ENCODE assay signal across 8 cellular contexts in genomic region chr1:154970631-154971340, GRCh38. TPM values are rescaled to one million over a fixed set of nuclear protein-coding genes. Genes with fewer than 3 reads are reported as not detected.
DNase-seq lines count a peak whose midpoint lies in the region; ATAC-seq and TF ChIP-seq lines count a peak whose summit lies in the region.

Gene SHC1 (minus strand): TSS chr1:154970747. CDS start chr1:154970526, 221 bp downstream.

- CTCF ChIA-PET in CD4-positive, alpha-beta memory T cell (lab: Charles Lee; ENCODE audit: partially characterized antibody), result interaction anchor here (0.9 to 16.3 kb wide), 7 partner anchors 10 to 121 kb away, joined by 3 to 226 read pairs (median 5); partner anchors contain the start of genes LENEP and PYGO2
- CTCF ChIA-PET in HEK293 (lab: Yijun Ruan, JAX), result interaction anchor here (0.6 to 2.0 kb wide), 8 partner anchors 10 to 974 kb away, joined by 3 to 16 read pairs (median 4); partner anchors contain the start of gene PYGO2

- H3K36me3 Mint-ChIP-seq in CD4-positive, alpha-beta memory T cell, result peaks cover 16 to 39% of the 10 kb centered on the region in 2 donors

- no peaks in the 10 kb centered on the region for H3K27me3 ChIP-seq in CD4-positive, alpha-beta memory T cell (ENCODE audit: insufficient read depth, low read length)
- H3K27me3 ChIP-seq in RWPE2 (ENCODE audit: insufficient read depth, poor library complexity, severe bottlenecking) (no peaks in the 10 kb centered on the region), body of pancreas (no peaks in the 10 kb centered on the region), prostate gland (replicated peaks; ENCODE audit: insufficient read depth) (no peaks in the 10 kb centered on the region)

- H3K4me1 ChIP-seq in CD4-positive, alpha-beta memory T cell (ENCODE audit: insufficient read depth, low read length), result peaks cover 36% of the 10 kb centered on the region
- peaks cover 12% of the 10 kb centered on the region for H3K4me1 ChIP-seq in HEK293 (ENCODE audit: control insufficient read depth, insufficient read depth, low read length)
- peaks cover 33% of the 10 kb centered on the region for H3K4me1 ChIP-seq in RWPE2 (ENCODE audit: insufficient read depth, poor library complexity, severe bottlenecking)
- H3K4me1 ChIP-seq in body of pancreas, result peaks cover 44% of the 10 kb centered on the region
- peaks cover 14% of the 10 kb centered on the region for H3K4me1 ChIP-seq in prostate gland (replicated peaks)

- intact Hi-C loops in CD4-positive, alpha-beta memory T cell (cut with micrococcal nuclease), result no loop called here
- intact Hi-C loops in body of pancreas (cut with DNase I) (no loop called here), prostate gland (cut with DNase I) (no loop called here)

- peak; percentile 71 for ATAC-seq in RWPE2 (ENCODE audit: low read depth)
- ATAC-seq in body of pancreas, result no peak
- ATAC-seq in HG03025 (IDR thresholded peaks at IDR 0.05; ENCODE audit: low FRiP score, unreplicated experiment), result no peak

- no peak within 1 kb of the TSS for H3K4me3 ChIP-seq in CD4-positive, alpha-beta memory T cell (ENCODE audit: low read length in 2 of 2)
- H3K4me3 ChIP-seq in HEK293 (ENCODE audit: low read depth, low read length) (no peak within 1 kb of the TSS), RWPE2 (ENCODE audit: severe bottlenecking) (peak within 1 kb of the TSS; percentile 57), body of pancreas (no peak within 1 kb of the TSS), prostate gland (peak within 1 kb of the TSS; percentile 6 to 33)

- TF ChIP-seq CTCF in HEK293 (tag by site-specific recombination; IDR thresholded peaks at IDR 0.05), result no peak
- TF ChIP-seq CTCF in RWPE2 (IDR thresholded peaks at IDR 0.05; ENCODE audit: poor library complexity, severe bottlenecking), result no peak
- no peak for TF ChIP-seq CTCF in body of pancreas (IDR thresholded peaks at IDR 0.05)
- peak in 1 of 4 experiments; percentile 4 for TF ChIP-seq CTCF in prostate gland (IDR thresholded peaks at IDR 0.05)

- peaks cover 22 to 35% (median 26%) of the 10 kb centered on the region in 4 donors for H3K4me1 Mint-ChIP-seq in CD4-positive, alpha-beta memory T cell

- POLR2A ChIA-PET in CD4-positive, alpha-beta memory T cell (lab: Charles Lee; ENCODE audit: partially characterized antibody), result interaction anchor here (0.7 to 41.7 kb wide), 7 partner anchors 9 to 80 kb away, joined by 3 to 1543 read pairs (median 36); partner anchors contain the start of genes ADAM15, FLAD1, LENEP and PBXIP1
- POLR2A ChIA-PET in HEK293 (lab: Yijun Ruan, JAX), result interaction anchor here (1.1 to 6.0 kb wide), 9 partner anchors 9 to 80 kb away, joined by 4 to 69 read pairs (median 4); partner anchors contain the start of genes ADAM15, FLAD1, PBXIP1 and PMVK

- TF ChIP-seq POLR2A in body of pancreas (IDR thresholded peaks at IDR 0.05) (peak in 2 of 3 donors; percentile 3 to 60), prostate gland (IDR thresholded peaks at IDR 0.05) (peak; percentile 98)

- no peaks in the 10 kb centered on the region for H3K9me3 Mint-ChIP-seq in CD4-positive, alpha-beta memory T cell

- peak within 1 kb of the TSS; percentile 57 to 87 (median 85) for H3K27ac Mint-ChIP-seq in CD4-positive, alpha-beta memory T cell

- H3K27me3 Mint-ChIP-seq in CD4-positive, alpha-beta memory T cell, result no peaks in the 10 kb centered on the region

- peak in 1 of 5 donors; percentile 46 for DNase-seq in CD4-positive, alpha-beta memory T cell
- DNase-seq in RWPE2 (ENCODE audit: low spot score), result peak; percentile 96
- DNase-seq in body of pancreas, result peak; percentile 68 to 83 (median 74)
- DNase-seq in hippocampal formation (lab: John Stamatoyannopoulos, UW), result peak; percentile 61 to 78
- peak; percentile 94 for DNase-seq in prostate gland (ENCODE audit: low spot score)
- DNase-seq in NCI-H2171 treated with DMSO at 0.1 percent for 48 hours (lab: John Stamatoyannopoulos, UW), result no peak

- peaks cover 37% of the 10 kb centered on the region for H3K36me3 ChIP-seq in CD4-positive, alpha-beta memory T cell (ENCODE audit: insufficient read depth, low read length)
- H3K36me3 ChIP-seq in HEK293 (ENCODE audit: control insufficient read depth in 2 of 2, insufficient read depth in 1 of 2, low read length in 2 of 2), result peaks cover 0 to 37% of the 10 kb centered on the region in 2 experiments; a peak in 1 of 3 replicates
- H3K36me3 ChIP-seq in RWPE2 (ENCODE audit: low read depth), result peaks cover 37% of the 10 kb centered on the region
- H3K36me3 ChIP-seq in body of pancreas (replicated peaks in 1 of 2; ENCODE audit: insufficient read depth in 1 of 2, low read depth in 2 of 2), result peaks cover 7 to 15% of the 10 kb centered on the region in 2 donors
- peaks cover 0 to 5% of the 10 kb centered on the region in 2 donors for H3K36me3 ChIP-seq in prostate gland

- WGBS in body of pancreas, 2 donors, result 41 to 45% methylated on average over 8 to 15 of the region's 15 CpGs
- 7% methylated on average over 15 of the region's 15 CpGs for WGBS in prostate gland

- no peaks in the 10 kb centered on the region for H3K9me3 ChIP-seq in CD4-positive, alpha-beta memory T cell (ENCODE audit: control insufficient read depth in 1 of 2, low read length in 2 of 2)
- H3K9me3 ChIP-seq in HEK293 (ENCODE audit: control insufficient read depth, insufficient read depth, low read depth, low read length) (no peaks in the 10 kb centered on the region), RWPE2 (ENCODE audit: severe bottlenecking) (no peaks in the 10 kb centered on the region), body of pancreas (no peaks in the 10 kb centered on the region), prostate gland (no peaks in the 10 kb centered on the region)

- H3K4me3 Mint-ChIP-seq in CD4-positive, alpha-beta memory T cell, result peak within 1 kb of the TSS; percentile 15 to 58 (median 44)

- peak within 1 kb of the TSS; percentile 23 for H3K27ac ChIP-seq in CD4-positive, alpha-beta memory T cell (ENCODE audit: low read depth, low read length)
- H3K27ac ChIP-seq in HEK293 (ENCODE audit: extremely low read depth, low read depth, low read length), result peak within 1 kb of the TSS; percentile 32; the same call in 1 of the 2 replicates
- peak within 1 kb of the TSS; percentile 99 for H3K27ac ChIP-seq in RWPE2 (ENCODE audit: poor library complexity, severe bottlenecking)
- H3K27ac ChIP-seq in body of pancreas, result peak within 1 kb of the TSS; percentile 70 to 98 (median 96)
- H3K27ac ChIP-seq in prostate gland, result peak within 1 kb of the TSS; percentile 98 to 99

TF ChIP-seq in HEK293, 187 proteins besides CTCF, POLR2A, EP300 and RAD21 (continues in another document):
- TF ChIP-seq SCRT1 (tag by site-specific recombination; IDR thresholded peaks at IDR 0.05; ENCODE audit: borderline replicate concordance) (no peak), ZNF610 (tag by site-specific recombination; IDR thresholded peaks at IDR 0.05; ENCODE audit: borderline replicate concordance) (no peak), ZNF391 (tag by site-specific recombination; IDR thresholded peaks at IDR 0.05; ENCODE audit: borderline replicate concordance, low read depth) (no peak), ZNF37A (tag by site-specific recombination; IDR thresholded peaks at IDR 0.05) (no peak), ZNF596 (tag by site-specific recombination; IDR thresholded peaks at IDR 0.05) (no peak), KLF17 (tag by site-specific recombination; IDR thresholded peaks at IDR 0.05) (peak; percentile 66; the same call in 1 of the 2 replicates), ZNF223 (tag by site-specific recombination; IDR thresholded peaks at IDR 0.05) (no peak), GLI2 (tag by site-specific recombination; IDR thresholded peaks at IDR 0.05; ENCODE audit: borderline replicate concordance, low read depth) (no peak), OSR2 (tag by site-specific recombination; IDR thresholded peaks at IDR 0.05) (no peak), ZNF398 (tag by site-specific recombination; IDR thresholded peaks at IDR 0.05) (peak; percentile 78)

RNA-seq across cellular contexts. Expression of gene SHC1, which starts in this region (rescaled TPM):
- total RNA-seq in CD4-positive, alpha-beta memory T cell, result 10 to 100 TPM; 78.4 to 81.7 TPM
- 10 to 100 TPM; 36.4 to 44.5 TPM for polyA plus RNA-seq in CD4-positive, alpha-beta memory T cell
- 10 to 100 TPM; 38.1 to 45.5 TPM for total RNA-seq in body of pancreas
- total RNA-seq in prostate gland, result 10 to 100 TPM; 85.0 to 97.2 TPM

Comparison
In these comparisons a context has a peak if more than half of its experiments do, and no peak if none do; other contexts are left out.
1. H3K27ac ChIP-seq: peak in every context shown above with its lines; median percentile 99 in RWPE2; 98 in prostate gland; 96 in body of pancreas; 32 in HEK293; 23 in CD4-positive, alpha-beta memory T cell.
2. H3K4me3 ChIP-seq: peak in RWPE2 (single experiment) and prostate gland (2 of 2); none in CD4-positive, alpha-beta memory T cell (0 of 2), HEK293 (single experiment) and body of pancreas (0 of 2).